8 cellular contexts compared by ENCODE assay signal in genomic region chr11:69643646-69644045, GRCh38. TPM values are rescaled to one million over a fixed set of nuclear protein-coding genes. Genes with fewer than 3 reads are reported as not detected.
DNase-seq lines count a peak whose midpoint lies in the region; ATAC-seq and TF ChIP-seq lines count a peak whose summit lies in the region.

No MANE protein-coding gene starts in this region.

- H4K20me1 ChIP-seq in SK-N-SH (ENCODE audit: insufficient read depth): peaks cover 68% of the 10 kb centered on the region

- H3F3A ChIP-seq in SK-N-SH (replicated peaks; ENCODE audit: insufficient read depth): peaks cover 53% of the 10 kb centered on the region

- WGBS in SK-N-SH (ENCODE audit: low lambda C conversion rate): 13% methylated on average over 26 of the region's 27 CpGs
- no CpG with 5 or more reads among the region's 27 CpGs for WGBS in gastroesophageal sphincter (ENCODE audit: low coverage in 1 of 2), 2 donors

- DNase-seq in SK-N-SH (no peak), WERI-Rb-1 (no peak), SKM-1 treated with dmso at 0.1 percent for 144 hours (lab: John Stamatoyannopoulos, UW; ENCODE audit: unreplicated experiment) (no peak)
- no peak for DNase-seq in effector memory CD4-positive, alpha-beta T cell

- peak overlapping the region; percentile 100 for H3K9ac ChIP-seq in SK-N-SH

- TF ChIP-seq CTCF in SK-N-SH (IDR thresholded peaks at IDR 0.05): no peak; the same call in none of the 2 replicates
- TF ChIP-seq CTCF in WERI-Rb-1 (IDR thresholded peaks at IDR 0.05; ENCODE audit: low read depth, low read length): no peak
- no peak for TF ChIP-seq CTCF in gastroesophageal sphincter (IDR thresholded peaks at IDR 0.05)

- H3K9me3 ChIP-seq in SK-N-SH (no peaks in the 10 kb centered on the region), WERI-Rb-1 (ENCODE audit: severe bottlenecking) (no peaks in the 10 kb centered on the region), gastroesophageal sphincter (no peaks in the 10 kb centered on the region)
- H3K9me3 ChIP-seq in effector memory CD4-positive, alpha-beta T cell (ENCODE audit: control insufficient read depth, low read length): no peaks in the 10 kb centered on the region

- H3K79me2 ChIP-seq in SK-N-SH (ENCODE audit: insufficient read depth): peaks cover 95% of the 10 kb centered on the region

- TF ChIP-seq EP300 in SK-N-SH (IDR thresholded peaks at IDR 0.05; ENCODE audit: borderline replicate concordance in 1 of 2, low read depth in 1 of 2, low read length in 1 of 2): no peak
- TF ChIP-seq EP300 in gastroesophageal sphincter (IDR thresholded peaks at IDR 0.05): no peak

- POLR2A ChIA-PET in SK-N-SH (lab: Yijun Ruan, JAX): interaction anchor here (1.1 to 4.9 kb wide), 7 partner anchors 10 to 549 kb away, joined by 3 to 27 read pairs (median 6); no protein-coding TSS in a partner anchor

- H2AFZ ChIP-seq in SK-N-SH (ENCODE audit: low read depth): no peak overlapping the region

- H3K27ac ChIP-seq in SK-N-SH (ENCODE audit: low read depth in 2 of 2, low read length in 1 of 2) (peak overlapping the region; percentile 64 to 94), WERI-Rb-1 (no peak overlapping the region), gastroesophageal sphincter (peak overlapping the region in 3 of 4 donors; percentile 89 to 96 (median 93)), skin epidermis (peak overlapping the region in 6 of 21 experiments; percentile 0 to 93 (median 88))
- no peak overlapping the region for H3K27ac ChIP-seq in effector memory CD4-positive, alpha-beta T cell (ENCODE audit: insufficient read depth, low read length, poor library complexity, severe bottlenecking)

- no peaks in the 10 kb centered on the region for H3K27me3 ChIP-seq in SK-N-SH (ENCODE audit: insufficient read depth)
- H3K27me3 ChIP-seq in WERI-Rb-1 (ENCODE audit: insufficient read depth, low read depth, severe bottlenecking): peaks cover 53% of the 10 kb centered on the region
- peaks cover 40% of the 10 kb centered on the region for H3K27me3 ChIP-seq in gastroesophageal sphincter
- H3K27me3 ChIP-seq in effector memory CD4-positive, alpha-beta T cell (replicated peaks; ENCODE audit: control insufficient read depth, insufficient read depth, low read length, poor library complexity, severe bottlenecking): peaks cover 31% of the 10 kb centered on the region

- peak overlapping the region; percentile 97 for H3K4me2 ChIP-seq in SK-N-SH

- H3K36me3 ChIP-seq in SK-N-SH (replicated peaks in 1 of 2; ENCODE audit: control insufficient read depth in 1 of 2, insufficient read depth in 2 of 2, low read length in 1 of 2) (peaks cover 50 to 53% of the 10 kb centered on the region in 2 experiments), WERI-Rb-1 (no peaks in the 10 kb centered on the region), gastroesophageal sphincter (peaks cover 0 to 22% of the 10 kb centered on the region in 2 donors)
- no peaks in the 10 kb centered on the region for H3K36me3 ChIP-seq in effector memory CD4-positive, alpha-beta T cell (ENCODE audit: control insufficient read depth, insufficient read depth, low read length)

- H3K9me2 ChIP-seq in SK-N-SH: no peaks in the 10 kb centered on the region

- H3K4me1 ChIP-seq in SK-N-SH (ENCODE audit: control insufficient read depth in 1 of 2, insufficient read depth in 2 of 2, low read depth in 1 of 2, low read length in 1 of 2) (peaks cover 32 to 34% of the 10 kb centered on the region in 2 experiments; a peak in 3 of 4 replicates), gastroesophageal sphincter (peaks cover 0 to 74% (median 34%) of the 10 kb centered on the region in 3 donors)
- H3K4me1 ChIP-seq in effector memory CD4-positive, alpha-beta T cell (ENCODE audit: control insufficient read depth, insufficient read depth, low read length, poor library complexity, severe bottlenecking): peaks cover 41% of the 10 kb centered on the region

- CTCF ChIA-PET in SK-N-SH (lab: Yijun Ruan, JAX): interaction anchor here (0.6 to 11.0 kb wide), 48 partner anchors 8 to 694 kb away, joined by 3 to 403 read pairs (median 4); partner anchors contain the start of gene LTO1

- ATAC-seq in SK-N-SH treated with all-trans-retinoic acid at 6 μM for 48 hours: no peak
- no peak for ATAC-seq in gastroesophageal sphincter
- ATAC-seq in esophagus mucosa: no peak

- TF ChIP-seq POLR2A in gastroesophageal sphincter (IDR thresholded peaks at IDR 0.05): no peak

- no peak for TF ChIP-seq RAD21 in SK-N-SH (IDR thresholded peaks at IDR 0.05; ENCODE audit: low read length)

- peak overlapping the region; percentile 95 to 96 for H3K4me3 ChIP-seq in SK-N-SH (ENCODE audit: low read depth in 2 of 2, low read length in 1 of 2)
- H3K4me3 ChIP-seq in WERI-Rb-1 (ENCODE audit: low read depth, low read length): peak overlapping the region; percentile 62
- H3K4me3 ChIP-seq in gastroesophageal sphincter: peak overlapping the region in 1 of 2 donors; percentile 63
- peak overlapping the region; percentile 60 to 86 (median 75) for H3K4me3 ChIP-seq in skin epidermis
- H3K4me3 ChIP-seq in effector memory CD4-positive, alpha-beta T cell (ENCODE audit: insufficient read depth, low read depth, low read length, poor library complexity, severe bottlenecking): no peak overlapping the region

TF ChIP-seq in SK-N-SH, 30 proteins besides CTCF, POLR2A, EP300 and RAD21 (continues in another document):
- TF ChIP-seq SIN3A (IDR thresholded peaks at IDR 0.05; ENCODE audit: borderline replicate concordance, low read depth, low read length): no peak
- TF ChIP-seq FOSL2 (IDR thresholded peaks at IDR 0.05; ENCODE audit: borderline replicate concordance, low read depth): no peak
- TF ChIP-seq MXI1 (IDR thresholded peaks at IDR 0.05; ENCODE audit: low read depth, low read length): no peak
- TF ChIP-seq PBX3 (IDR thresholded peaks at IDR 0.05): no peak
- TF ChIP-seq FOXM1 (IDR thresholded peaks at IDR 0.05; ENCODE audit: low read depth): no peak
- TF ChIP-seq RCOR1 (IDR thresholded peaks at IDR 0.05; ENCODE audit: low read length): no peak

TF ChIP-seq in SK-N-SH treated with all-trans-retinoic acid at 6 μM for 48 hours, 23 proteins besides CTCF, POLR2A, EP300 and RAD21:
- TF ChIP-seq TOX (CRISPR knock-in tag; IDR thresholded peaks at IDR 0.05; ENCODE audit: borderline replicate concordance): no peak

RNA-seq across cellular contexts. Expression of gene CCND1, which starts 2.7 kb away (rescaled TPM):
- 242 and 285 TPM in 2 replicates for polyA plus RNA-seq in SK-N-SH (2012; rRNA removed)
- 196 and 213 TPM in 2 replicates for polyA plus RNA-seq in SK-N-SH (2012; cell fraction: cytosol; rRNA removed)
- polyA plus RNA-seq in SK-N-SH (2012; cell fraction: nucleus; rRNA removed): 319 and 430 TPM in 2 replicates
- total RNA-seq in gastroesophageal sphincter: 100 to 1,000 TPM in 1 of 4 donors, 10 to 100 TPM in 3; 24.1 to 110 (median 51.9) TPM
- total RNA-seq in esophagus mucosa: 63.7 TPM

RNA-seq across cellular contexts. Expression of gene LTO1, which starts 31.5 kb away (rescaled TPM):
- polyA plus RNA-seq in SK-N-SH (2012; rRNA removed): 30.8 and 33.1 TPM in 2 replicates
- polyA plus RNA-seq in SK-N-SH (2012; cell fraction: cytosol; rRNA removed): 27.2 and 30.5 TPM in 2 replicates
- 93.5 and 102 TPM in 2 replicates for polyA plus RNA-seq in SK-N-SH (2012; cell fraction: nucleus; rRNA removed)
- total RNA-seq in gastroesophageal sphincter (10 to 100 TPM; 13.7 to 34.4 (median 18.0) TPM), esophagus mucosa (12.1 TPM)

Comparison
In these comparisons a context has a peak if more than half of its experiments do, and no peak if none do; other contexts are left out.
1. H3K27ac ChIP-seq: peak in SK-N-SH (2 of 2) and gastroesophageal sphincter (3 of 4); none in WERI-Rb-1 (single experiment) and effector memory CD4-positive, alpha-beta T cell (single experiment).